ENCODE assay signal across 22 cellular contexts in genomic region chr9:107694390-107694789, GRCh38.
"Had no signal": no experiment of that assay in that cellular context is flagged by ENCODE, and none has a peak within 500 bp of the region (broad histone marks: within the 10 kb centered on the region; RNA-seq: fewer than 3 reads in every experiment).

No MANE protein-coding gene starts in this region.

- ATAC-seq: left lobe of liver; mucosa of descending colon; natural killer cell treated with Interleukin-12 subunit alpha and Interleukin-12 subunit beta and Interleukin-15 and Interleukin-18, amount 100 ng/mL, for 72 hours; pancreas; sciatic nerve; stimulated activated effector memory CD8-positive, alpha-beta T cell treated with anti-CD3 and anti-CD28 coated beads, Interleukin-12 subunit alpha, Interleukin-12 subunit beta, amount 100 ng/mL, for 72 hours had no signal

- DNase-seq: cortex of kidney; effector CD4-positive, alpha-beta T cell; head of caudate nucleus; kidney; mucosa of descending colon; naive B cell; pancreas; stimulated activated CD4-positive, alpha-beta T cell treated with anti-CD3 and anti-CD28 coated beads, Interleukin-2, amount 100 ng/mL, for 24 hours; stimulated activated CD4-positive, alpha-beta T cell treated with anti-CD3 and anti-CD28 coated beads, Interleukin-4, amount 100 ng/mL, for 24 hours; stimulated activated naive CD4-positive, alpha-beta T cell treated with Interleukin-2 at 50 U/mL for 16 hours; stomach; thyroid gland; trophoblast cell had no signal

- H3K9me3 ChIP-seq: mucosa of descending colon, neutrophil, pancreas, right atrium auricular region, thyroid gland, vagina had no signal

- H3K4me3 ChIP-seq: dorsolateral prefrontal cortex, lung, mucosa of descending colon, pancreas, right atrium auricular region, stomach, thyroid gland, vagina had no signal

- H3K36me3 ChIP-seq: neutrophil, pancreas, right atrium auricular region, stomach, thyroid gland, vagina had no signal

- H3K27me3 ChIP-seq: neutrophil, pancreas, right atrium auricular region, stomach, thyroid gland, vagina had no signal

- H3K27ac ChIP-seq: dorsolateral prefrontal cortex, neutrophil, pancreas, right atrium auricular region, stomach, thyroid gland, vagina had no signal

- H3K4me1 ChIP-seq: pancreas, right atrium auricular region, thyroid gland, vagina had no signal
